In the genomic region with DNA sequence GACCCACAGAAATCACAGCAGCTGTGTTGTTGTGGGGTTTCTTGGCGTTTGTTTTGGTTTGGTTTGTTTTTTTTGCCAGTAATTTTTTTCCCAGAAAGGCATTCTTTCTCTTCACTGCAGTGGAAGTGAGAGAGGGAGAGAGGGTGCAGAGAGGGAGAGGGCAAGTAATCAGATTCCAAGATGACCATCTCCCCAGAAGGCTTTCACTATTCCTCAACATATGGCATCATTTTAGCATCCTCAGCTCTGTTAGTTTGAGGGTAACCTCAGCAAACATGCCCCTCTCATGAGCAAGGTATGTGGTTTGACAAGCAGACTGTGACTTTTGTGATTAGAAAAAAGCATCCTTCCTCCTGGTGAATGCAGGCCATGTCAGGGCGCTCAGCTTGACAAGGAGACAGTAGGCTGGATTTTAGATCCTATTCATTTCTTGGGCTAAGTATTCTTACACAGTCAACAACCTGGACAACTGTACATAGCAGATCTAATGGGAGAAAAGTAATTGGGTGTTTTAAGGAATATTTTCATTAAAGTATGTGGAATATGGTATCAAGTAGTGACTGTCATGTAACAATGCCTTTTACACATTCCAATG, we compare ENCODE assay signal across 1 cellular context.
TF ChIP-seq lines count a peak whose summit lies in the region.

No MANE protein-coding gene starts in this region.

TF ChIP-seq in K562, 482 proteins besides CTCF, POLR2A, EP300 and RAD21 (continued from another document):
- TF ChIP-seq HNRNPK (IDR thresholded peaks at IDR 0.05; ENCODE audit: low read depth, low read length, poor library complexity, severe bottlenecking), result no peak
- TF ChIP-seq, protein P1, sequence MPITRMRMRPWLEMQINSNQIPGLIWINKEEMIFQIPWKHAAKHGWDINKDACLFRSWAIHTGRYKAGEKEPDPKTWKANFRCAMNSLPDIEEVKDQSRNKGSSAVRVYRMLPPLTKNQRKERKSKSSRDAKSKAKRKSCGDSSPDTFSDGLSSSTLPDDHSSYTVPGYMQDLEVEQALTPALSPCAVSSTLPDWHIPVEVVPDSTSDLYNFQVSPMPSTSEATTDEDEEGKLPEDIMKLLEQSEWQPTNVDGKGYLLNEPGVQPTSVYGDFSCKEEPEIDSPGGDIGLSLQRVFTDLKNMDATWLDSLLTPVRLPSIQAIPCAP (CRISPR knock-in tag; IDR thresholded peaks at IDR 0.05; ENCODE audit: borderline replicate concordance), result no peak
- TF ChIP-seq GATAD2A (IDR thresholded peaks at IDR 0.05), result no peak
- no peak for TF ChIP-seq NR2C2 (CRISPR knock-in tag; IDR thresholded peaks at IDR 0.05)
- TF ChIP-seq NR2C2 (tag; IDR thresholded peaks at IDR 0.05), result 0 out of 2 replicates have a peak, but pooled peaks have one; percentile 7
- TF ChIP-seq SIN3B (IDR thresholded peaks at IDR 0.05; ENCODE audit: low read depth), result no peak
- TF ChIP-seq ZNF133 (CRISPR knock-in tag; IDR thresholded peaks at IDR 0.05), result no peak
- TF ChIP-seq, protein P2, sequence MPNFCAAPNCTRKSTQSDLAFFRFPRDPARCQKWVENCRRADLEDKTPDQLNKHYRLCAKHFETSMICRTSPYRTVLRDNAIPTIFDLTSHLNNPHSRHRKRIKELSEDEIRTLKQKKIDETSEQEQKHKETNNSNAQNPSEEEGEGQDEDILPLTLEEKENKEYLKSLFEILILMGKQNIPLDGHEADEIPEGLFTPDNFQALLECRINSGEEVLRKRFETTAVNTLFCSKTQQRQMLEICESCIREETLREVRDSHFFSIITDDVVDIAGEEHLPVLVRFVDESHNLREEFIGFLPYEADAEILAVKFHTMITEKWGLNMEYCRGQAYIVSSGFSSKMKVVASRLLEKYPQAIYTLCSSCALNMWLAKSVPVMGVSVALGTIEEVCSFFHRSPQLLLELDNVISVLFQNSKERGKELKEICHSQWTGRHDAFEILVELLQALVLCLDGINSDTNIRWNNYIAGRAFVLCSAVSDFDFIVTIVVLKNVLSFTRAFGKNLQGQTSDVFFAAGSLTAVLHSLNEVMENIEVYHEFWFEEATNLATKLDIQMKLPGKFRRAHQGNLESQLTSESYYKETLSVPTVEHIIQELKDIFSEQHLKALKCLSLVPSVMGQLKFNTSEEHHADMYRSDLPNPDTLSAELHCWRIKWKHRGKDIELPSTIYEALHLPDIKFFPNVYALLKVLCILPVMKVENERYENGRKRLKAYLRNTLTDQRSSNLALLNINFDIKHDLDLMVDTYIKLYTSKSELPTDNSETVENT (CRISPR knock-in tag; IDR thresholded peaks at IDR 0.05), result no peak
- no peak for TF ChIP-seq ZBTB7A (IDR thresholded peaks at IDR 0.05; ENCODE audit: borderline replicate concordance, control insufficient read depth, low read depth, low read length)
- TF ChIP-seq SRSF9 (IDR thresholded peaks at IDR 0.05; ENCODE audit: borderline replicate concordance, low read depth, low read length), result no peak
- TF ChIP-seq, protein P3, sequence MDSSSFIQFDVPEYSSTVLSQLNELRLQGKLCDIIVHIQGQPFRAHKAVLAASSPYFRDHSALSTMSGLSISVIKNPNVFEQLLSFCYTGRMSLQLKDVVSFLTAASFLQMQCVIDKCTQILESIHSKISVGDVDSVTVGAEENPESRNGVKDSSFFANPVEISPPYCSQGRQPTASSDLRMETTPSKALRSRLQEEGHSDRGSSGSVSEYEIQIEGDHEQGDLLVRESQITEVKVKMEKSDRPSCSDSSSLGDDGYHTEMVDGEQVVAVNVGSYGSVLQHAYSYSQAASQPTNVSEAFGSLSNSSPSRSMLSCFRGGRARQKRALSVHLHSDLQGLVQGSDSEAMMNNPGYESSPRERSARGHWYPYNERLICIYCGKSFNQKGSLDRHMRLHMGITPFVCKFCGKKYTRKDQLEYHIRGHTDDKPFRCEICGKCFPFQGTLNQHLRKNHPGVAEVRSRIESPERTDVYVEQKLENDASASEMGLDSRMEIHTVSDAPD (CRISPR knock-in tag; IDR thresholded peaks at IDR 0.05), result no peak
- TF ChIP-seq TBP (optimal IDR thresholded peaks at IDR 0.05; ENCODE audit: low read depth, low read length), result no peak
- TF ChIP-seq FOXM1 (IDR thresholded peaks at IDR 0.05; ENCODE audit: low read depth), result no peak
- TF ChIP-seq FOXM1 (CRISPR knock-in tag; IDR thresholded peaks at IDR 0.05; ENCODE audit: low read depth), result no peak
- no peak for TF ChIP-seq HBP1 (CRISPR knock-in tag; IDR thresholded peaks at IDR 0.05)
- TF ChIP-seq CBX2 (IDR thresholded peaks at IDR 0.05; ENCODE audit: insufficient read depth, low read length, poor library complexity, severe bottlenecking), result no peak
- no peak for TF ChIP-seq RHOXF2B (CRISPR knock-in tag; conservative IDR thresholded peaks at IDR 0.05)
- TF ChIP-seq SIRT6 (IDR thresholded peaks at IDR 0.05; ENCODE audit: low read depth, low read length), result no peak
- TF ChIP-seq ZNF239 (CRISPR knock-in tag; IDR thresholded peaks at IDR 0.05), result peak; percentile 95
- no peak for TF ChIP-seq MAFK (IDR thresholded peaks at IDR 0.05; ENCODE audit: low read length)
- no peak for TF ChIP-seq SMAD2 (IDR thresholded peaks at IDR 0.05; ENCODE audit: low read depth, low read length)
- no peak for TF ChIP-seq SETDB1 (IDR thresholded peaks at IDR 0.05; ENCODE audit: low read length)
- TF ChIP-seq, protein P4, sequence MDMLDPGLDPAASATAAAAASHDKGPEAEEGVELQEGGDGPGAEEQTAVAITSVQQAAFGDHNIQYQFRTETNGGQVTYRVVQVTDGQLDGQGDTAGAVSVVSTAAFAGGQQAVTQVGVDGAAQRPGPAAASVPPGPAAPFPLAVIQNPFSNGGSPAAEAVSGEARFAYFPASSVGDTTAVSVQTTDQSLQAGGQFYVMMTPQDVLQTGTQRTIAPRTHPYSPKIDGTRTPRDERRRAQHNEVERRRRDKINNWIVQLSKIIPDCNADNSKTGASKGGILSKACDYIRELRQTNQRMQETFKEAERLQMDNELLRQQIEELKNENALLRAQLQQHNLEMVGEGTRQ (CRISPR knock-in tag; IDR thresholded peaks at IDR 0.05), result no peak
- TF ChIP-seq POLR2G (IDR thresholded peaks at IDR 0.05; ENCODE audit: low read depth, low read length), result peak; percentile 8; the same call in 1 of the 2 replicates
- TF ChIP-seq ZNF551 (CRISPR knock-in tag; IDR thresholded peaks at IDR 0.05), result no peak
- TF ChIP-seq POLR2AphosphoS5 (IDR thresholded peaks at IDR 0.05; ENCODE audit: control insufficient read depth, insufficient read depth, low read depth, low read length), result 0 out of 2 replicates have a peak, but pooled peaks have one; percentile 29
- TF ChIP-seq ZNF121 (CRISPR knock-in tag; conservative IDR thresholded peaks at IDR 0.05), result no peak
- TF ChIP-seq XRCC5 (IDR thresholded peaks at IDR 0.05; ENCODE audit: low read depth, low read length), result no peak
- TF ChIP-seq TRIM25 (IDR thresholded peaks at IDR 0.05; ENCODE audit: borderline replicate concordance), result no peak
- no peak for TF ChIP-seq PML (IDR thresholded peaks at IDR 0.05; ENCODE audit: low read length)
- TF ChIP-seq NCOR1 (IDR thresholded peaks at IDR 0.05), result no peak
- no peak for TF ChIP-seq CHCHD3 (CRISPR knock-in tag; IDR thresholded peaks at IDR 0.05)
- 0 out of 4 replicates have a peak, but pooled peaks of 1 of the 2 experiments have one; percentile 6 for TF ChIP-seq KDM1A (IDR thresholded peaks at IDR 0.05)
- TF ChIP-seq ZEB2 (IDR thresholded peaks at IDR 0.05), result no peak
